ENCODE assay signal across 19 cellular contexts in genomic region chr3:13190376-13190762, GRCh38.
"Had no signal": no experiment of that assay in that cellular context is flagged by ENCODE, and none has a peak within 500 bp of the region (broad histone marks: within the 10 kb centered on the region; RNA-seq: fewer than 3 reads in every experiment).

No MANE protein-coding gene starts in this region.

- H3K4me1 ChIP-seq: foreskin keratinocyte, lower lobe of right lung, prostate gland, suprapubic skin, tibial artery had no signal

- H3K9me3 ChIP-seq: lower lobe of right lung, prostate gland, suprapubic skin had no signal

- H3K27ac ChIP-seq: foreskin keratinocyte, lower lobe of right lung, prostate gland, suprapubic skin, tibial artery, VCaP had no signal

- DNase-seq: activated CD4-positive, alpha-beta T cell treated with anti-CD3 and anti-CD28 coated beads for 4 hours; activated CD4-positive, alpha-beta T cell treated with anti-CD3 and anti-CD28 coated beads, Interleukin-2, amount 50 U/mL, for 4 hours; amniotic stem cell; kidney glomerular epithelial cell; lower lobe of right lung; naive thymus-derived CD8-positive, alpha-beta T cell; retina; stimulated activated CD4-positive, alpha-beta T cell treated with anti-CD3 and anti-CD28 coated beads, Interleukin-2, amount 100 ng/mL, for 24 hours; stimulated activated naive CD4-positive, alpha-beta T cell; T-helper 9 cell had no signal

- FAIRE-seq: TTC549 had no signal

- H3K4me3 ChIP-seq: left lung, lower lobe of right lung, prostate gland, suprapubic skin, tibial artery had no signal

- H3K4me3 Mint-ChIP-seq: activated naive CD4-positive, alpha-beta T cell treated with anti-CD3 and anti-CD28 coated beads for 36 hours; activated naive CD8-positive, alpha-beta T cell treated with anti-CD3 and anti-CD28 coated beads for 36 hours had no signal

- H3K27ac Mint-ChIP-seq: activated naive CD4-positive, alpha-beta T cell treated with anti-CD3 and anti-CD28 coated beads for 36 hours; activated naive CD8-positive, alpha-beta T cell treated with anti-CD3 and anti-CD28 coated beads for 36 hours had no signal

- H3K27me3 Mint-ChIP-seq: activated naive CD8-positive, alpha-beta T cell treated with anti-CD3 and anti-CD28 coated beads for 36 hours had no signal

- H3K36me3 ChIP-seq: left lung, lower lobe of right lung, prostate gland, suprapubic skin, tibial artery had no signal
